Comparison of ENCODE assay signal across 8 cellular contexts in the genomic region with DNA sequence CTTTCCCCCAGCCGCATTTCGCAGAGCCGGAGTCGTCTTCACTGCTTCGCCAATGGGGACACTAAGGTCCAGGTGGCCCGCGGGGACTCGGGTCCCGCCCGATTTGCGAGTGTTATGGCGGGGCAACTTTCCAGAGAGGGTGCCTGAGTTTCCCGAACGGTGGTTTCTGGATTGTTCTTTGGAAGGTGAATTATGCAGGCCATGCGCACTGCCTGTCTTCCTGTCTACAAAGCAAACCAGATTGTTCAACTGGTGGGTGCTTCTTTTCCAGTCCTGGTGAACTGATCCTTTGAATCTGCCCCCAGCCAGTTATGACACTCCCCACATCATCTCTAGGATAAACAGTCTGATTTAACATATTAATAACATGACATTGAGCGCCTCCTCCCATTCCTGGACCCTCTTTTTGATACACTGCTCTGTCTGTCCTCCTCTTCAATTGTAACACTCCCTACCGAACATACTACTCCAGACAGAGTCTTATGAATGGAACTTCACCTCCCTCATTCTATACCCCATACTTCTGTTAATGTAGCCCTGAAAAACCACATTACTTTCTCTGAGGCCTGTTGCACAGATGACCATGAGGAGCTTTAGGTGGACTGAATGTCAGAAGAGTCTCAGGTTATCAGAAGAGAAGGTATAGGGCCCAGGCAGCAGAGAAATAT.
DNase-seq lines count a peak whose midpoint lies in the region; ATAC-seq and TF ChIP-seq lines count a peak whose summit lies in the region.

No MANE protein-coding gene starts in this region.

- ATAC-seq in HG02981 (IDR thresholded peaks at IDR 0.05; ENCODE audit: unreplicated experiment): no peak

- DNase-seq in activated CD4-positive, alpha-beta T cell treated with anti-CD3 and anti-CD28 coated beads, Interleukin-2, amount 10 ng/mL, durations not matched to agents 7 days and 5 days: no peak
- DNase-seq in activated CD4-positive, alpha-beta T cell treated with anti-CD3 and anti-CD28 coated beads for 4 hours: no peak
- DNase-seq in SJCRH30: no peak
- DNase-seq in esophagus muscularis mucosa (ENCODE audit: extremely low spot score): no peak
- DNase-seq in prostate gland (ENCODE audit: low spot score): no peak
- no peak for DNase-seq in A172 (ENCODE audit: low spot score)
- DNase-seq in HUDEP-2 (lab: John Stamatoyannopoulos, UW; ENCODE audit: unreplicated experiment in 76 of 76): no peak

- no peaks in the 10 kb centered on the region for H3K27me3 ChIP-seq in SJCRH30
- no peaks in the 10 kb centered on the region for H3K27me3 ChIP-seq in esophagus muscularis mucosa
- no peaks in the 10 kb centered on the region for H3K27me3 ChIP-seq in prostate gland (replicated peaks; ENCODE audit: insufficient read depth)

- TF ChIP-seq POLR2A in esophagus muscularis mucosa (IDR thresholded peaks at IDR 0.05; ENCODE audit: low read depth) (no peak), prostate gland (IDR thresholded peaks at IDR 0.05) (no peak)

- H3K9me3 ChIP-seq in SJCRH30 (replicated peaks): no peaks in the 10 kb centered on the region
- H3K9me3 ChIP-seq in esophagus muscularis mucosa: no peaks in the 10 kb centered on the region
- H3K9me3 ChIP-seq in prostate gland: no peaks in the 10 kb centered on the region

- H3K4me1 ChIP-seq in SJCRH30: no peaks in the 10 kb centered on the region
- peaks cover 5 to 20% (median 15%) of the 10 kb centered on the region in 4 donors for H3K4me1 ChIP-seq in esophagus muscularis mucosa
- no peaks in the 10 kb centered on the region for H3K4me1 ChIP-seq in prostate gland (replicated peaks)

- H3K27ac ChIP-seq in SJCRH30: no peak overlapping the region
- H3K27ac ChIP-seq in esophagus muscularis mucosa (replicated peaks in 1 of 4): peak overlapping the region; percentile 85 to 95 (median 92)
- H3K27ac ChIP-seq in prostate gland: peak overlapping the region; percentile 90 to 91

- H3K27ac Mint-ChIP-seq in activated CD4-positive, alpha-beta T cell treated with anti-CD3 and anti-CD28 coated beads, Interleukin-2, amount 10 ng/mL, durations not matched to agents 7 days and 5 days: peak overlapping the region; percentile 63

- 24% methylated on average over 17 of the region's 17 CpGs for WGBS in esophagus muscularis mucosa
- WGBS in prostate gland: 11% methylated on average over 17 of the region's 17 CpGs

- no peaks in the 10 kb centered on the region for H3K36me3 ChIP-seq in SJCRH30
- no peaks in the 10 kb centered on the region for H3K36me3 ChIP-seq in esophagus muscularis mucosa
- H3K36me3 ChIP-seq in prostate gland: no peaks in the 10 kb centered on the region

- no peaks in the 10 kb centered on the region for H3K9me3 Mint-ChIP-seq in activated CD4-positive, alpha-beta T cell treated with anti-CD3 and anti-CD28 coated beads, Interleukin-2, amount 10 ng/mL, durations not matched to agents 7 days and 5 days

- H3K36me3 Mint-ChIP-seq in activated CD4-positive, alpha-beta T cell treated with anti-CD3 and anti-CD28 coated beads, Interleukin-2, amount 10 ng/mL, durations not matched to agents 7 days and 5 days (ENCODE audit: low read depth): no peaks in the 10 kb centered on the region

- TF ChIP-seq CTCF in esophagus muscularis mucosa (IDR thresholded peaks at IDR 0.05): no peak
- TF ChIP-seq CTCF in prostate gland (IDR thresholded peaks at IDR 0.05): no peak

- CTCF ChIA-PET in activated CD4-positive, alpha-beta T cell treated with anti-CD3 and anti-CD28 coated beads, Interleukin-2, amount 10 ng/mL, durations not matched to agents 7 days and 5 days (lab: Charles Lee): interaction anchor here (1.3 to 1.7 kb wide), 2 partner anchors 8 to 22 kb away, joined by 3 to 6 read pairs; no protein-coding TSS in a partner anchor

- peak overlapping the region; percentile 80 for H3K4me3 Mint-ChIP-seq in activated CD4-positive, alpha-beta T cell treated with anti-CD3 and anti-CD28 coated beads, Interleukin-2, amount 10 ng/mL, durations not matched to agents 7 days and 5 days

- H3K4me1 Mint-ChIP-seq in activated CD4-positive, alpha-beta T cell treated with anti-CD3 and anti-CD28 coated beads, Interleukin-2, amount 10 ng/mL, durations not matched to agents 7 days and 5 days: peaks cover 24% of the 10 kb centered on the region

- TF ChIP-seq EP300 in esophagus muscularis mucosa (IDR thresholded peaks at IDR 0.05): no peak

- H3K4me3 ChIP-seq in SJCRH30: peak overlapping the region; percentile 88
- peak overlapping the region; percentile 81 to 98 (median 91) for H3K4me3 ChIP-seq in esophagus muscularis mucosa
- H3K4me3 ChIP-seq in prostate gland: peak overlapping the region; percentile 85 to 95

- peaks cover 11% of the 10 kb centered on the region for H3K27me3 Mint-ChIP-seq in activated CD4-positive, alpha-beta T cell treated with anti-CD3 and anti-CD28 coated beads, Interleukin-2, amount 10 ng/mL, durations not matched to agents 7 days and 5 days

- intact Hi-C loops in esophagus muscularis mucosa (cut with DNase I) (no loop called here), prostate gland (cut with DNase I) (no loop called here)

- POLR2A ChIA-PET in activated CD4-positive, alpha-beta T cell treated with anti-CD3 and anti-CD28 coated beads, Interleukin-2, amount 10 ng/mL, durations not matched to agents 7 days and 5 days (lab: Charles Lee): interaction anchor here (0.6 kb wide), 1 partner anchor 337 kb away, joined by 4 read pairs; no protein-coding TSS in a partner anchor
